Comparison of ENCODE assay signal across 17 cellular contexts in the genomic region with DNA sequence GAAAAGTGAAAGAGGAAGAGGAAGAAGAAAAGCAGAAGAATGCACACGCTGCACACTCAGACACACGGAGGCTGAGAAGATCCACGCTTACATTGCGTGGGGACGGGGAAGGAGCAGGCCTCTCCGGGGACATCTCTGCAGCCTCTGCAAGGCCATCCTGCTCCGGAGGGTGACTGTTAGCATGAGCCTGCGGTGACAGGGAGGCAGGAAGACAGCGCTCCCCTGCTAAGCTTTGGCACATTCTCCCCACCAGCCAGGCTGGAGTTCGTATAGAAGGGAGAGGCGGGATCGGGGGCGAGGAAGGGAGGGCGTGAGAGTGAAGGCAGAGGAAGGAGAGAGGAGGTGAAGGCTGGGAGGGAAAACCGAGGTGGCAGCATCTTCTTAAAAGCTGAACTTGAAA.
DNase-seq lines count a peak whose midpoint lies in the region; ATAC-seq and TF ChIP-seq lines count a peak whose summit lies in the region.
"Had no signal": no experiment of that assay in that cellular context is flagged by ENCODE, and none has a peak within 500 bp of the region (broad histone marks: within the 10 kb centered on the region; RNA-seq: fewer than 3 reads in every experiment).

No MANE protein-coding gene starts in this region.

- H3K36me3 ChIP-seq in BLaER1 treated with 17β-estradiol and CSF1 and Interleukin-3, amounts not matched to agents 10 nM and 100 nM, result no peaks in the 10 kb centered on the region
- H3K36me3 ChIP-seq: BLaER1, HAP-1, SJCRH30 had no signal

- H3K4me1 ChIP-seq in BLaER1 treated with 17β-estradiol and CSF1 and Interleukin-3, amounts not matched to agents 10 nM and 100 nM, result peaks cover 0 to 27% (median 10%) of the 10 kb centered on the region in 10 experiments; a peak in 13 of 20 replicates
- H3K4me1 ChIP-seq: BLaER1, HAP-1, SJCRH30 had no signal

- no peak overlapping the region for H3K4me3 ChIP-seq in BLaER1 treated with 17β-estradiol and CSF1 and Interleukin-3, amounts not matched to agents 10 nM and 100 nM
- H3K4me3 ChIP-seq in foreskin fibroblast (ENCODE audit: low read depth in 1 of 2, low read length in 2 of 2), result no peak overlapping the region
- H3K4me3 ChIP-seq: BLaER1, HAP-1, SJCRH30 had no signal

- no peaks in the 10 kb centered on the region for H4K20me1 ChIP-seq in BLaER1 treated with 17β-estradiol and CSF1 and Interleukin-3, amounts not matched to agents 10 nM and 100 nM
- H4K20me1 ChIP-seq: BLaER1 had no signal

- peak overlapping the region in 9 of 11 experiments; percentile 7 to 76 (median 40); a peak in 16 of 22 replicates for H3K4me2 ChIP-seq in BLaER1 treated with 17β-estradiol and CSF1 and Interleukin-3, amounts not matched to agents 10 nM and 100 nM
- H3K4me2 ChIP-seq: BLaER1 had no signal

- DNase-seq in Ammon's horn (ENCODE audit: low spot score), result peak; percentile 51
- DNase-seq in NCI-H748 (lab: John Stamatoyannopoulos, UW; ENCODE audit: unreplicated experiment), result peak; percentile 80
- peak; percentile 52 for DNase-seq in medulla oblongata (ENCODE audit: extremely low spot score)
- DNase-seq in T-helper 9 cell, result no peak
- DNase-seq in foreskin fibroblast, result no peak
- DNase-seq: EL, KBM-7, NCI-H146, NCI-H2107, OCI-M1, SJCRH30 had no signal

- TF ChIP-seq CTCF in foreskin fibroblast (IDR thresholded peaks at IDR 0.05; ENCODE audit: low read depth, low read length), result no peak

- H3K9ac ChIP-seq in BLaER1 treated with 17β-estradiol and CSF1 and Interleukin-3, amounts not matched to agents 10 nM and 100 nM, result no peak overlapping the region
- H3K9ac ChIP-seq: BLaER1 had no signal

- H3K27me3 ChIP-seq in BLaER1 treated with 17β-estradiol and CSF1 and Interleukin-3, amounts not matched to agents 10 nM and 100 nM, result no peaks in the 10 kb centered on the region
- H3K27me3 ChIP-seq: BLaER1 had no signal

- H3K27ac ChIP-seq in BLaER1 treated with 17β-estradiol and CSF1 and Interleukin-3, amounts not matched to agents 10 nM and 100 nM, result no peak overlapping the region
- H3K27ac ChIP-seq: BLaER1, RWPE1, SJCRH30 had no signal

- ATAC-seq in HG02870 (IDR thresholded peaks at IDR 0.05; ENCODE audit: unreplicated experiment), result no peak
- ATAC-seq in GM21825 (IDR thresholded peaks at IDR 0.05; ENCODE audit: unreplicated experiment), result no peak

- no peaks in the 10 kb centered on the region for H3K9me3 ChIP-seq in BLaER1 treated with 17β-estradiol and CSF1 and Interleukin-3, amounts not matched to agents 10 nM and 100 nM (replicated peaks in 1 of 11)
- H3K9me3 ChIP-seq: BLaER1, HAP-1, SJCRH30 had no signal

Comparison
In these comparisons a context has a peak if more than half of its experiments do, and no peak if none do; other contexts are left out.
1. DNase-seq: peak in Ammon's horn (single experiment), NCI-H748 (single experiment) and medulla oblongata (single experiment); none in T-helper 9 cell (single experiment) and foreskin fibroblast (0 of 2).